In the genomic region with DNA sequence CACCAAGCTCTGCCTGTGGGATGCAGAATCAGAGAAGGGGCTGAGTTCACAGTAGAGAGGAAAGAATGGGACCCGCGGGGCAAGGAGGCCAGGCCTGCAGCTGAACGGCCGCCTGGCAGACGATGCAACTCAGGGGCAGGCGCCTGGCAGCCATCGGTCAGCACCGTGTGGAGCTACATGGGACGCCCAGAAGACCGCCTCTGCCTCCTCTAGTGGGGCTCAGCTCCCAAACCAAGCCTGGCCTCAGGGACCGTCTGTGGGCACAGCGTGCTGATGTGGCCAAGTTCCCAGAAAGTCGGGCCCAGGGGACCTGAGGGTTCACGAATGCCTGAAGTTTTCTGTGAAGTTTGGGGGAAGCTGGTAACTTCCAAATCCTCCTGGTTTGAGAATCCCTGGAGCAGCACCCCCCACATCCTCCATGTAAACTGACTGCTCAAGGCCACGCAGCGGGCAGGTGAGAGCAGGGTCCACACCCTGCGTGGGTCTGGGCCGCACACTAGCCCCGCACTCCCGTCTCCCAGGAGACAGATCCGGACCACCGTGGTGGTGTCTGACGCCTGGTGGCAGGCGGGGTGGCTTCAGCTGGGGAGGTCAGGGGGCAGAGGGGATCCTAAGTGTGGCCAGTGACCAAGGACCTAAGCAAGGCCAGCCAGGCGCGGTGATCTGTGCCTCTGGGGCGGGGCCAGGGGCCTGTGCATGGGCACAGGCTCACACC, we compare ENCODE assay signal across 13 cellular contexts. TPM values are rescaled to one million over a fixed set of nuclear protein-coding genes. Genes with fewer than 3 reads are reported as not detected.
"Had no signal": no experiment of that assay in that cellular context is flagged by ENCODE, and none has a peak within 500 bp of the region (broad histone marks: within the 10 kb centered on the region; RNA-seq: fewer than 3 reads in every experiment).

No MANE protein-coding gene starts in this region.

- H3K4me3 ChIP-seq: suprapubic skin, upper lobe of left lung had no signal

- H3K4me1 Mint-ChIP-seq: activated CD4-positive, alpha-beta T cell treated with anti-CD3 and anti-CD28 coated beads for 36 hours; activated naive CD4-positive, alpha-beta T cell treated with anti-CD3 and anti-CD28 coated beads, Interleukin-2, amount 10 ng/mL, durations not matched to agents 7 days and 5 days; immature natural killer cell had no signal

- H3K27ac Mint-ChIP-seq: activated CD4-positive, alpha-beta T cell treated with anti-CD3 and anti-CD28 coated beads for 36 hours; activated naive CD4-positive, alpha-beta T cell treated with anti-CD3 and anti-CD28 coated beads, Interleukin-2, amount 10 ng/mL, durations not matched to agents 7 days and 5 days; dendritic cell treated with granulocyte-macrophage colony-stimulating factor and Interleukin-4, amounts not matched to agents 40 ng/mL and 50 ng/mL, for 4 days; immature natural killer cell; mesothelial cell of epicardium had no signal

- H3K4me3 Mint-ChIP-seq: activated CD4-positive, alpha-beta T cell treated with anti-CD3 and anti-CD28 coated beads for 36 hours; activated naive CD4-positive, alpha-beta T cell treated with anti-CD3 and anti-CD28 coated beads, Interleukin-2, amount 10 ng/mL, durations not matched to agents 7 days and 5 days; dendritic cell treated with granulocyte-macrophage colony-stimulating factor and Interleukin-4, amounts not matched to agents 40 ng/mL and 50 ng/mL, for 4 days; immature natural killer cell; mesothelial cell of epicardium had no signal

- H3K36me3 ChIP-seq: upper lobe of left lung had no signal

- H3K4me1 ChIP-seq: upper lobe of left lung had no signal

- H3K36me3 Mint-ChIP-seq: activated naive CD4-positive, alpha-beta T cell treated with anti-CD3 and anti-CD28 coated beads, Interleukin-2, amount 10 ng/mL, durations not matched to agents 7 days and 5 days; immature natural killer cell; mesothelial cell of epicardium had no signal

- DNase-seq: activated CD4-positive, alpha-beta T cell treated with anti-CD3 and anti-CD28 coated beads for 36 hours; activated CD8-positive, alpha-beta memory T cell treated with anti-CD3 and anti-CD28 coated beads for 24 hours; activated naive CD4-positive, alpha-beta T cell treated with anti-CD3 and anti-CD28 coated beads, Interleukin-2, amount 10 ng/mL, durations not matched to agents 7 days and 5 days; immature natural killer cell; SHP77 treated with DMSO at 0.1 percent for 48 hours; stimulated activated CD4-positive, alpha-beta T cell treated with anti-CD3 and anti-CD28 coated beads, Interleukin-4, amount 100 ng/mL, for 1 hour; stimulated activated CD8-positive, alpha-beta memory T cell treated with anti-CD3 and anti-CD28 coated beads, Interleukin-4, amount 100 ng/mL, for 48 hours; stimulated activated naive CD8-positive, alpha-beta T cell treated with anti-CD3 and anti-CD28 coated beads, Interleukin-15, Interleukin-2, amounts not matched to agents 100 U/mL and 50 U/mL, for 24 hours; SW 1271 had no signal

- ATAC-seq: activated CD4-positive, alpha-beta T cell treated with anti-CD3 and anti-CD28 coated beads for 36 hours; stimulated activated naive CD8-positive, alpha-beta T cell treated with anti-CD3 and anti-CD28 coated beads, Interleukin-15, Interleukin-2, amounts not matched to agents 100 U/mL and 50 U/mL, for 24 hours had no signal

- H3K27ac ChIP-seq: suprapubic skin, upper lobe of left lung had no signal

- H3K9me3 ChIP-seq: suprapubic skin, upper lobe of left lung had no signal

- H3K9me3 Mint-ChIP-seq: dendritic cell treated with granulocyte-macrophage colony-stimulating factor and Interleukin-4, amounts not matched to agents 40 ng/mL and 50 ng/mL, for 4 days; immature natural killer cell; mesothelial cell of epicardium had no signal

- H3K27me3 Mint-ChIP-seq: activated CD4-positive, alpha-beta T cell treated with anti-CD3 and anti-CD28 coated beads for 36 hours had no signal

- H3K27me3 ChIP-seq: suprapubic skin, upper lobe of left lung had no signal

RNA-seq across cellular contexts. Expression of a gene that starts 14.6 kb away (rescaled TPM):
- polyA plus RNA-seq: immature natural killer cell had no signal
